Comparison of ENCODE assay signal across 9 cellular contexts in the genomic region with DNA sequence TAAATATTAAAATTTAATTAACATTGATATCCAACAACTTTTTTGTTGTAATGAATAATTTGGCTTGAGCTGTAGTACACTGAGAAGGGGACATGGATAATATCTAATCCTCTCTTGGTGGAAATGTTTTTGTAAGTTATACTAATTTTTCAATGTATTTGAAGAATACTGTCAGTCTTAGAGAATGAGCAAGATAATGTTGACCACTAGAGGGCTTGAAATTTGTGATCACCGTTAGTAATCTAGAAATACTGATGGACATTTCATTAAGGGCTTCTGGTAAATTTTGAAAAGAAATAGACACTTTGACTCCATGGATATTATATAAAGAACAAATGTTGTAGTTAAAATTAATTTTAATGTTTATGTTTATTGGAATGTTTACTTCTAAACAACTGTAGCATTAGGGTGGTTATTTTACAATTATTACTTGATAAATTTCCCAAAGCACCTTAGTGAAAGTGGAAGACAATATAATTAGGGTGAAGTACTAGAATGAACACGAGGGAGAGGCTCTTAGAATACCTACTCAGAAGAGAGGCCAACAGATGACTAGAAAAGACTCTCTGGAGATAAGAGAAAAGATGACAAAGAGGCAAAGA. TPM values are rescaled to one million over a fixed set of nuclear protein-coding genes. Genes with fewer than 3 reads are reported as not detected.
A peak's percentile ranks its signal among the peaks of the same experiment; 100 is the strongest.
DNase-seq lines count a peak whose midpoint lies in the region; TF ChIP-seq lines count a peak whose summit lies in the region.
"Had no signal": no experiment of that assay in that cellular context is flagged by ENCODE, and none has a peak within 500 bp of the region (broad histone marks: within the 10 kb centered on the region; RNA-seq: fewer than 3 reads in every experiment).

No MANE protein-coding gene starts in this region.

- intact Hi-C loops in adrenal gland (cut with DNase I): loop anchor here in 1 of 2 donors (10.0 kb wide), 1 partner anchor 283 kb away; no protein-coding TSS in a partner anchor

- H3K9me3 ChIP-seq in adrenal gland (replicated peaks in 1 of 3): no peaks in the 10 kb centered on the region
- H3K9me3 ChIP-seq: neutrophil had no signal

- no peaks in the 10 kb centered on the region for H3K36me3 Mint-ChIP-seq in activated CD4-positive, alpha-beta T cell treated with anti-CD3 and anti-CD28 coated beads, Interleukin-2, amount 10 ng/mL, durations not matched to agents 7 days and 5 days (ENCODE audit: low read depth)

- no peaks in the 10 kb centered on the region for H3K36me3 ChIP-seq in adrenal gland (replicated peaks in 1 of 2)
- H3K36me3 ChIP-seq: neutrophil had no signal

- H3K27ac Mint-ChIP-seq in activated CD4-positive, alpha-beta T cell treated with anti-CD3 and anti-CD28 coated beads, Interleukin-2, amount 10 ng/mL, durations not matched to agents 7 days and 5 days: no peak overlapping the region
- H3K27ac Mint-ChIP-seq: T-helper 1 cell treated with Interleukin-12 subunit alpha and Interleukin-12 subunit beta and Interleukin-4 antibody, amounts not matched to agents 30 μg/mL and 1 μg/mL, for 36 hours had no signal

- H3K4me1 ChIP-seq in adrenal gland (replicated peaks in 1 of 2): no peaks in the 10 kb centered on the region

- peak; percentile 49 for TF ChIP-seq CTCF in GM12865 (IDR thresholded peaks at IDR 0.05; ENCODE audit: insufficient read depth, low read depth, low read length, missing control alignments)
- TF ChIP-seq CTCF in adrenal gland (IDR thresholded peaks at IDR 0.05): peak; percentile 39 to 72 (median 60)

- POLR2A ChIA-PET in activated CD4-positive, alpha-beta T cell treated with anti-CD3 and anti-CD28 coated beads, Interleukin-2, amount 10 ng/mL, durations not matched to agents 7 days and 5 days (lab: Charles Lee): no interaction called here

- peaks cover 3% of the 10 kb centered on the region for H3K4me1 Mint-ChIP-seq in activated CD4-positive, alpha-beta T cell treated with anti-CD3 and anti-CD28 coated beads, Interleukin-2, amount 10 ng/mL, durations not matched to agents 7 days and 5 days

- peak; percentile 61 for DNase-seq in GM12865 (ENCODE audit: low read depth)
- no peak for DNase-seq in adrenal gland
- DNase-seq in kidney glomerular epithelial cell (lab: John Stamatoyannopoulos, UW): peak; percentile 2
- no peak for DNase-seq in iPS-NIHi7 (ENCODE audit: extremely low spot score)
- DNase-seq in mesenteric fat pad (ENCODE audit: low spot score): no peak
- DNase-seq in activated CD4-positive, alpha-beta T cell treated with anti-CD3 and anti-CD28 coated beads, Interleukin-2, amount 10 ng/mL, durations not matched to agents 7 days and 5 days: no peak

- no peak overlapping the region for H3K27ac ChIP-seq in adrenal gland
- H3K27ac ChIP-seq: neutrophil had no signal

- WGBS in adrenal gland, 4 donors: 3 to 8% (median 3%) methylated on average over 2 of the region's 2 CpGs

- no peak overlapping the region for H3K4me3 ChIP-seq in GM12865 (ENCODE audit: low read depth, low read length)
- H3K4me3 ChIP-seq in adrenal gland: no peak overlapping the region

- peak; percentile 43; the same call in 1 of the 2 replicates for TF ChIP-seq RAD21 in Ishikawa (IDR thresholded peaks at IDR 0.05; ENCODE audit: low read depth)

- TF ChIP-seq POLR2A in adrenal gland (IDR thresholded peaks at IDR 0.05): no peak

- no peaks in the 10 kb centered on the region for H3K27me3 ChIP-seq in adrenal gland
- H3K27me3 ChIP-seq: neutrophil had no signal

- H3K9me3 Mint-ChIP-seq in activated CD4-positive, alpha-beta T cell treated with anti-CD3 and anti-CD28 coated beads, Interleukin-2, amount 10 ng/mL, durations not matched to agents 7 days and 5 days: peaks cover 5% of the 10 kb centered on the region
- H3K9me3 Mint-ChIP-seq: T-helper 1 cell treated with Interleukin-12 subunit alpha and Interleukin-12 subunit beta and Interleukin-4 antibody, amounts not matched to agents 30 μg/mL and 1 μg/mL, for 36 hours had no signal

- CTCF ChIA-PET in activated CD4-positive, alpha-beta T cell treated with anti-CD3 and anti-CD28 coated beads, Interleukin-2, amount 10 ng/mL, durations not matched to agents 7 days and 5 days (lab: Charles Lee): no interaction called here

- TF ChIP-seq EP300 in Ishikawa (IDR thresholded peaks at IDR 0.05; ENCODE audit: borderline replicate concordance): no peak

- H3K4me3 Mint-ChIP-seq in activated CD4-positive, alpha-beta T cell treated with anti-CD3 and anti-CD28 coated beads, Interleukin-2, amount 10 ng/mL, durations not matched to agents 7 days and 5 days: no peak overlapping the region
- H3K4me3 Mint-ChIP-seq: T-helper 1 cell treated with Interleukin-12 subunit alpha and Interleukin-12 subunit beta and Interleukin-4 antibody, amounts not matched to agents 30 μg/mL and 1 μg/mL, for 36 hours had no signal

- no peaks in the 10 kb centered on the region for H3K27me3 Mint-ChIP-seq in activated CD4-positive, alpha-beta T cell treated with anti-CD3 and anti-CD28 coated beads, Interleukin-2, amount 10 ng/mL, durations not matched to agents 7 days and 5 days

TF ChIP-seq in Ishikawa, 13 proteins besides CTCF, POLR2A, EP300 and RAD21:
- TF ChIP-seq TEAD4 (IDR thresholded peaks at IDR 0.05): no peak
- no peak for TF ChIP-seq CREB1 (IDR thresholded peaks at IDR 0.05; ENCODE audit: low read depth)
- TF ChIP-seq, protein P1, sequence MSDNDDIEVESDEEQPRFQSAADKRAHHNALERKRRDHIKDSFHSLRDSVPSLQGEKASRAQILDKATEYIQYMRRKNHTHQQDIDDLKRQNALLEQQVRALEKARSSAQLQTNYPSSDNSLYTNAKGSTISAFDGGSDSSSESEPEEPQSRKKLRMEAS (IDR thresholded peaks at IDR 0.05): no peak
- no peak for TF ChIP-seq YY1 (IDR thresholded peaks at IDR 0.05; ENCODE audit: low read depth)
- no peak for TF ChIP-seq TCF12 (IDR thresholded peaks at IDR 0.05; ENCODE audit: low read depth)
- no peak for TF ChIP-seq FOXM1 (IDR thresholded peaks at IDR 0.05; ENCODE audit: borderline replicate concordance, low read depth)
- no peak for TF ChIP-seq CEBPB (IDR thresholded peaks at IDR 0.05)
- TF ChIP-seq, protein P2, sequence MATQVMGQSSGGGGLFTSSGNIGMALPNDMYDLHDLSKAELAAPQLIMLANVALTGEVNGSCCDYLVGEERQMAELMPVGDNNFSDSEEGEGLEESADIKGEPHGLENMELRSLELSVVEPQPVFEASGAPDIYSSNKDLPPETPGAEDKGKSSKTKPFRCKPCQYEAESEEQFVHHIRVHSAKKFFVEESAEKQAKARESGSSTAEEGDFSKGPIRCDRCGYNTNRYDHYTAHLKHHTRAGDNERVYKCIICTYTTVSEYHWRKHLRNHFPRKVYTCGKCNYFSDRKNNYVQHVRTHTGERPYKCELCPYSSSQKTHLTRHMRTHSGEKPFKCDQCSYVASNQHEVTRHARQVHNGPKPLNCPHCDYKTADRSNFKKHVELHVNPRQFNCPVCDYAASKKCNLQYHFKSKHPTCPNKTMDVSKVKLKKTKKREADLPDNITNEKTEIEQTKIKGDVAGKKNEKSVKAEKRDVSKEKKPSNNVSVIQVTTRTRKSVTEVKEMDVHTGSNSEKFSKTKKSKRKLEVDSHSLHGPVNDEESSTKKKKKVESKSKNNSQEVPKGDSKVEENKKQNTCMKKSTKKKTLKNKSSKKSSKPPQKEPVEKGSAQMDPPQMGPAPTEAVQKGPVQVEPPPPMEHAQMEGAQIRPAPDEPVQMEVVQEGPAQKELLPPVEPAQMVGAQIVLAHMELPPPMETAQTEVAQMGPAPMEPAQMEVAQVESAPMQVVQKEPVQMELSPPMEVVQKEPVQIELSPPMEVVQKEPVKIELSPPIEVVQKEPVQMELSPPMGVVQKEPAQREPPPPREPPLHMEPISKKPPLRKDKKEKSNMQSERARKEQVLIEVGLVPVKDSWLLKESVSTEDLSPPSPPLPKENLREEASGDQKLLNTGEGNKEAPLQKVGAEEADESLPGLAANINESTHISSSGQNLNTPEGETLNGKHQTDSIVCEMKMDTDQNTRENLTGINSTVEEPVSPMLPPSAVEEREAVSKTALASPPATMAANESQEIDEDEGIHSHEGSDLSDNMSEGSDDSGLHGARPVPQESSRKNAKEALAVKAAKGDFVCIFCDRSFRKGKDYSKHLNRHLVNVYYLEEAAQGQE (IDR thresholded peaks at IDR 0.05; ENCODE audit: low read depth): no peak
- TF ChIP-seq ZBTB7A (IDR thresholded peaks at IDR 0.05; ENCODE audit: low read depth): no peak
- TF ChIP-seq, protein P3, sequence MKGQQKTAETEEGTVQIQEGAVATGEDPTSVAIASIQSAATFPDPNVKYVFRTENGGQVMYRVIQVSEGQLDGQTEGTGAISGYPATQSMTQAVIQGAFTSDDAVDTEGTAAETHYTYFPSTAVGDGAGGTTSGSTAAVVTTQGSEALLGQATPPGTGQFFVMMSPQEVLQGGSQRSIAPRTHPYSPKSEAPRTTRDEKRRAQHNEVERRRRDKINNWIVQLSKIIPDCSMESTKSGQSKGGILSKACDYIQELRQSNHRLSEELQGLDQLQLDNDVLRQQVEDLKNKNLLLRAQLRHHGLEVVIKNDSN (IDR thresholded peaks at IDR 0.05): no peak
- no peak for TF ChIP-seq EGR1 (IDR thresholded peaks at IDR 0.05)
- no peak for TF ChIP-seq NFIC (IDR thresholded peaks at IDR 0.05)
- TF ChIP-seq TAF1 (IDR thresholded peaks at IDR 0.05; ENCODE audit: low read depth): no peak

RNA-seq across cellular contexts. Expression of a gene that starts 20.0 kb away (rescaled TPM):
- total RNA-seq in adrenal gland (10 to 100 TPM; 17.3 to 83.9 (median 46.3) TPM), mesenteric fat pad (58.0 TPM)
- 10 to 100 TPM in 1 of 3 donors, 1 to 10 TPM in 2; 7.6 to 16.1 (median 9.2) TPM for polyA plus RNA-seq in adrenal gland
- total RNA-seq in activated CD4-positive, alpha-beta T cell treated with anti-CD3 and anti-CD28 coated beads, Interleukin-2, amount 10 ng/mL, durations not matched to agents 7 days and 5 days: 10 to 100 TPM; 37.8 to 38.5 TPM

Comparison
In these comparisons a context has a peak if more than half of its experiments do, and no peak if none do; other contexts are left out.
1. DNase-seq: peak in GM12865 (single experiment) and kidney glomerular epithelial cell (single experiment); none in adrenal gland (0 of 7), iPS-NIHi7 (single experiment), mesenteric fat pad (single experiment) and activated CD4-positive, alpha-beta T cell treated with anti-CD3 and anti-CD28 coated beads, Interleukin-2, amount 10 ng/mL, durations not matched to agents 7 days and 5 days (single experiment).